Comparison of ENCODE assay signal across 8 cellular contexts in the genomic region with DNA sequence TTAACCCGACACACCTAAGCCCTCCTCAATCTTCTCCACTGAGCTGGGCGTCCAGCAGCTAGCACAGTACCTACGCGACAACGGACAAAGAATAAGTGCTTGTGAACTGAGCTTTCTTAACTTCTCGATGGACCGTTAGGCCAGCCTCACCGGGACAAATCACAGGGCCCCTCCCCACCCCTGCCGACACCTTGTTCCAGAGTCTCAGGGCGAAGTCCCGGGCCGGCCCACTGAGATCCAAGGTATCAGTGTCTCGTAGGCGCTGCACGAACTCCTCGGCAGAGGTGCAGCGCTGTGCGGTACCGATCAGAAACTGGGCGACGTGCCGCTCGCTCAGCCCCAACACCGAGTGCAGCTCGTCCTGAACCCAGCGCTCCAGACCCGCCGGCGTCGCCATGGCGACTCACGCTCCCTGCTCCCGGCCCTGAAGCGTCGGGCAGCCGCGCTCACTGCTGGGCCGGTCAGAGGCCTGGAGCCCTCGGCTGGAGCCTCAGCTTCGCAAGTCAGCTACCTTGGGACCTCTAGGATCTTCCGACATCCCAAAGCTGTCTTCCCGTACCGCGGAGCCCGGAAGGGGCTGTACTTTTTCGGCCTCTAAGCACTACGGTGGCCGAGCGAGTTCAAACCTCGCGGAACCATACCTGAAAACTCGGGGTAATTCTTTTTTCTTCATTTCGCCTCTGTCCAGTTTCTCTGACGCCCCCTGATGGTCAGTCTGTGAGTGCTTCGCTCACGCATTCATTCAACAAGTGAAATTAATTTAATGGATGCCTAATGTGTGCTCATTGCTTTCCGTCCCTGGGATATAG. TPM values are rescaled to one million over a fixed set of nuclear protein-coding genes. Genes with fewer than 3 reads are reported as not detected.
A peak's percentile ranks its signal among the peaks of the same experiment; 100 is the strongest.
DNase-seq lines count a peak whose midpoint lies in the region; ATAC-seq, FAIRE-seq and TF ChIP-seq lines count a peak whose summit lies in the region.

DHX16 (minus strand) TSS at position 562 of the 809 bp plus-strand sequence; CDS start at position 397, 165 bp downstream.

- H3K27ac Mint-ChIP-seq in activated T-cell treated with anti-CD3 and anti-CD28 coated beads, Interleukin-2, amount 50 U/mL, for 24 hours, result peak within 1 kb of the TSS; percentile 79

- H3K27me3 ChIP-seq in esophagus (ENCODE audit: control insufficient read depth in 1 of 2, insufficient read depth in 2 of 2, low read length in 2 of 2), result no peaks in the 10 kb centered on the region
- H3K27me3 ChIP-seq in mucosa of stomach (ENCODE audit: control insufficient read depth, insufficient read depth, low read length), result no peaks in the 10 kb centered on the region

- FAIRE-seq in D721Med (lab: Jason Lieb, UNC), result no peak

- H3K9ac ChIP-seq in mucosa of stomach (ENCODE audit: low read length), result peak within 1 kb of the TSS; percentile 76

- peak; percentile 84 for DNase-seq in D721Med (ENCODE audit: insufficient read length, low spot score)
- DNase-seq in Jurkat, Clone E6-1 (ENCODE audit: low read depth, low spot score), result peak; percentile 96
- peak; percentile 90 for DNase-seq in activated T-cell treated with anti-CD3 and anti-CD28 coated beads, Interleukin-2, amount 50 U/mL, for 24 hours
- peak; percentile 79 to 84 for DNase-seq in stimulated activated CD8-positive, alpha-beta memory T cell treated with anti-CD3 and anti-CD28 coated beads, Interleukin-7, amount 100 ng/mL, for 1 hour (ENCODE audit: low read depth in 2 of 2)

- peaks cover 34% of the 10 kb centered on the region for H3K4me1 Mint-ChIP-seq in activated T-cell treated with anti-CD3 and anti-CD28 coated beads, Interleukin-2, amount 50 U/mL, for 24 hours (ENCODE audit: low read depth)

- peak; percentile 92 for TF ChIP-seq CTCF in D721Med (IDR thresholded peaks at IDR 0.05; ENCODE audit: insufficient read depth, missing control alignments)

- peak; percentile 67 for ATAC-seq in GM21515 (IDR thresholded peaks at IDR 0.05; ENCODE audit: unreplicated experiment)

- no peaks in the 10 kb centered on the region for H3K4me1 ChIP-seq in esophagus (ENCODE audit: control insufficient read depth in 2 of 2, insufficient read depth in 2 of 2, low read length in 1 of 2)
- peaks cover 12% of the 10 kb centered on the region for H3K4me1 ChIP-seq in mucosa of stomach (ENCODE audit: control insufficient read depth, insufficient read depth, low read length)

- peak within 1 kb of the TSS; percentile 93 for H3K4me3 Mint-ChIP-seq in activated T-cell treated with anti-CD3 and anti-CD28 coated beads, Interleukin-2, amount 50 U/mL, for 24 hours

- peak within 1 kb of the TSS; percentile 83 to 91 for H3K27ac ChIP-seq in esophagus (ENCODE audit: low read depth in 2 of 2, low read length in 1 of 2)

- WGBS in esophagus, 2 donors, result 0% methylated on average over 57 of the region's 57 CpGs

- H3K36me3 Mint-ChIP-seq in activated T-cell treated with anti-CD3 and anti-CD28 coated beads, Interleukin-2, amount 50 U/mL, for 24 hours (ENCODE audit: low read depth), result peaks cover 56% of the 10 kb centered on the region

- H3K9me3 Mint-ChIP-seq in activated T-cell treated with anti-CD3 and anti-CD28 coated beads, Interleukin-2, amount 50 U/mL, for 24 hours, result no peaks in the 10 kb centered on the region

- H3K9me3 ChIP-seq in esophagus (ENCODE audit: control insufficient read depth in 2 of 2, insufficient read depth in 1 of 2, low read depth in 1 of 2, low read length in 1 of 2), result no peaks in the 10 kb centered on the region
- H3K9me3 ChIP-seq in mucosa of stomach (ENCODE audit: control insufficient read depth, low read length), result no peaks in the 10 kb centered on the region

- no peaks in the 10 kb centered on the region for H3K27me3 Mint-ChIP-seq in activated T-cell treated with anti-CD3 and anti-CD28 coated beads, Interleukin-2, amount 50 U/mL, for 24 hours

- peak within 1 kb of the TSS; percentile 96 for H3K4me3 ChIP-seq in Jurkat, Clone E6-1 (ENCODE audit: low read length)
- H3K4me3 ChIP-seq in esophagus (ENCODE audit: low read depth in 1 of 2, low read length in 2 of 2), result peak within 1 kb of the TSS; percentile 70 to 96
- peak within 1 kb of the TSS; percentile 94 for H3K4me3 ChIP-seq in mucosa of stomach (ENCODE audit: low read length)

- H3K36me3 ChIP-seq in esophagus (ENCODE audit: control insufficient read depth in 2 of 2, insufficient read depth in 2 of 2, low read length in 1 of 2) (peaks cover 12 to 19% of the 10 kb centered on the region in 2 donors), mucosa of stomach (ENCODE audit: control insufficient read depth, insufficient read depth, low read length) (peaks cover 10% of the 10 kb centered on the region)

TF ChIP-seq in PFSK-1, 5 proteins besides CTCF, POLR2A, EP300 and RAD21:
- TF ChIP-seq, protein P1, sequence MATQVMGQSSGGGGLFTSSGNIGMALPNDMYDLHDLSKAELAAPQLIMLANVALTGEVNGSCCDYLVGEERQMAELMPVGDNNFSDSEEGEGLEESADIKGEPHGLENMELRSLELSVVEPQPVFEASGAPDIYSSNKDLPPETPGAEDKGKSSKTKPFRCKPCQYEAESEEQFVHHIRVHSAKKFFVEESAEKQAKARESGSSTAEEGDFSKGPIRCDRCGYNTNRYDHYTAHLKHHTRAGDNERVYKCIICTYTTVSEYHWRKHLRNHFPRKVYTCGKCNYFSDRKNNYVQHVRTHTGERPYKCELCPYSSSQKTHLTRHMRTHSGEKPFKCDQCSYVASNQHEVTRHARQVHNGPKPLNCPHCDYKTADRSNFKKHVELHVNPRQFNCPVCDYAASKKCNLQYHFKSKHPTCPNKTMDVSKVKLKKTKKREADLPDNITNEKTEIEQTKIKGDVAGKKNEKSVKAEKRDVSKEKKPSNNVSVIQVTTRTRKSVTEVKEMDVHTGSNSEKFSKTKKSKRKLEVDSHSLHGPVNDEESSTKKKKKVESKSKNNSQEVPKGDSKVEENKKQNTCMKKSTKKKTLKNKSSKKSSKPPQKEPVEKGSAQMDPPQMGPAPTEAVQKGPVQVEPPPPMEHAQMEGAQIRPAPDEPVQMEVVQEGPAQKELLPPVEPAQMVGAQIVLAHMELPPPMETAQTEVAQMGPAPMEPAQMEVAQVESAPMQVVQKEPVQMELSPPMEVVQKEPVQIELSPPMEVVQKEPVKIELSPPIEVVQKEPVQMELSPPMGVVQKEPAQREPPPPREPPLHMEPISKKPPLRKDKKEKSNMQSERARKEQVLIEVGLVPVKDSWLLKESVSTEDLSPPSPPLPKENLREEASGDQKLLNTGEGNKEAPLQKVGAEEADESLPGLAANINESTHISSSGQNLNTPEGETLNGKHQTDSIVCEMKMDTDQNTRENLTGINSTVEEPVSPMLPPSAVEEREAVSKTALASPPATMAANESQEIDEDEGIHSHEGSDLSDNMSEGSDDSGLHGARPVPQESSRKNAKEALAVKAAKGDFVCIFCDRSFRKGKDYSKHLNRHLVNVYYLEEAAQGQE (IDR thresholded peaks at IDR 0.05; ENCODE audit: insufficient read depth in 1 of 2, low read depth in 2 of 2, low read length in 2 of 2), result peak in 1 of 2 experiments; percentile 57; a peak in 1 of 4 replicates
- TF ChIP-seq SIN3A (IDR thresholded peaks at IDR 0.05; ENCODE audit: borderline replicate concordance, insufficient read depth, low read length), result peak; percentile 89
- no peak for TF ChIP-seq FOXP2 (optimal IDR thresholded peaks at IDR 0.05; ENCODE audit: borderline replicate concordance, extremely low read depth, extremely low read length, insufficient read depth)
- peak; percentile 77; the same call in 1 of the 2 replicates for TF ChIP-seq TAF1 (IDR thresholded peaks at IDR 0.05; ENCODE audit: borderline replicate concordance, insufficient read depth, low read length)
- TF ChIP-seq POLR2AphosphoS5 (IDR thresholded peaks at IDR 0.05; ENCODE audit: low read depth, low read length), result peak; percentile 85

RNA-seq across cellular contexts. Expression of gene DHX16, which starts in this region (rescaled TPM):
- polyA plus RNA-seq in Jurkat, Clone E6-1 (2012; ENCODE audit: insufficient read depth, insufficient read length), result 71.4 TPM
- polyA plus RNA-seq in PFSK-1 (2012; ENCODE audit: insufficient read length, low read depth), result 63.5 TPM
- 10 to 100 TPM; 19.8 to 27.5 TPM for polyA plus RNA-seq in esophagus

Comparison
In these comparisons a context has a peak if more than half of its experiments do, and no peak if none do; other contexts are left out.
1. Peak in every context shown above with its lines: DNase-seq, ATAC-seq, H3K4me3 ChIP-seq and H3K27ac ChIP-seq.